In the genomic region with DNA sequence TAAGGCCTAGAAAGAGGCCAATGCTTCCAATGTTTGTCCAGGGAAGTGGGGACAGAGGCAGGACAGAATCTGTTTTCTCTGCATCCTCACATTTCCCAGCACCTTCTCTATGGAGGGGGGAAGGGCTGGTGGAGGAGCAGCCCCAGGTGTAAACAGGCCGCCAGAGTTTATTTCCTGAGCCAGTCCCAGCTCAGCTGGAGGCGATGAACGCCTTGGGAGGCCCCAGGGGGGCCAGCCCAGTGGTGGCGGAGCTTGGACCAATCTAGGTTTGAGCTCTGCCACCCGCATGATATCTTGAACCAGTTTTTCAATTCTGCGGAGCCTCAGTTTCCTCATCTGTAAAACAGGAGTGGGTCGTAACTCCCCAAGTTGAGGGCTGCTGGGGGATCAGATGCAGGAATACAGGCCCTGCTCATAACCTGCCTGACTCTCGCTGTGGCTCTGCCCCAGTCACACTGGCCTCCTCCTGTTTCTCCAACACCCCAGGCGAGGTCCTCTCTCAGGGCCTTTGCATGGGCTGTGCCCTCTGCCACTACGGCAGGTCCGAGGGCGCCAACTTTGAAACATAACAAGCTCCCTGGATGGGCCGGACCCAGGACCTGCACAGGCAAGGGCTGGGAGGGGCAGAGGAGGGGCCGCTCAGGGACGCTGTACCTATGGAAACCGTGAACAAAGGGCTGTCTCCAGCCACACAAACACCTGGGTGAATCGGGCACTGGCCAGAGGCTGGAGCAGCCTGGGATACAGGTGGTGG, we compare ENCODE assay signal across 8 cellular contexts. TPM values are rescaled to one million over a fixed set of nuclear protein-coding genes. Genes with fewer than 3 reads are reported as not detected.
DNase-seq lines count a peak whose midpoint lies in the region; ATAC-seq and TF ChIP-seq lines count a peak whose summit lies in the region.

No MANE protein-coding gene starts in this region.

- TF ChIP-seq POLR2A in adrenal gland (IDR thresholded peaks at IDR 0.05): no peak

- 67 to 88% (median 78%) methylated on average over 10 to 17 of the region's 17 CpGs for WGBS in adrenal gland, 4 donors

- H3K27ac ChIP-seq in HUES6 (ENCODE audit: low read depth, low read length) (no peak overlapping the region), muscle layer of duodenum (ENCODE audit: low read length) (peak overlapping the region; percentile 80), adrenal gland (no peak overlapping the region)

- ATAC-seq in HG03520 (IDR thresholded peaks at IDR 0.05; ENCODE audit: unreplicated experiment): no peak
- ATAC-seq in HG02623 (IDR thresholded peaks at IDR 0.05; ENCODE audit: unreplicated experiment): no peak

- no peak for TF ChIP-seq CTCF in AG10803 (conservative IDR thresholded peaks at IDR 0.05; ENCODE audit: low read length)
- no peak for TF ChIP-seq CTCF in cardiac fibroblast (IDR thresholded peaks at IDR 0.05; ENCODE audit: low read depth, low read length)
- TF ChIP-seq CTCF in adrenal gland (IDR thresholded peaks at IDR 0.05): no peak

- DNase-seq in AG10803 (ENCODE audit: low read depth) (no peak), cardiac fibroblast (ENCODE audit: low read depth in 2 of 2) (no peak), CD1c-positive myeloid dendritic cell (ENCODE audit: extremely low spot score) (no peak), adrenal gland (no peak)

- H3K9ac ChIP-seq in HUES6 (ENCODE audit: low read length): peak overlapping the region; percentile 32

- H3K9me3 ChIP-seq in HUES6 (ENCODE audit: control insufficient read depth, insufficient read depth, low read depth, low read length): no peaks in the 10 kb centered on the region
- H3K9me3 ChIP-seq in muscle layer of duodenum (ENCODE audit: control insufficient read depth in 1 of 2, low read length in 2 of 2): no peaks in the 10 kb centered on the region
- no peaks in the 10 kb centered on the region for H3K9me3 ChIP-seq in adrenal gland (replicated peaks in 1 of 3)

- H3K36me3 ChIP-seq in HUES6 (ENCODE audit: control insufficient read depth, insufficient read depth, low read length) (no peaks in the 10 kb centered on the region), muscle layer of duodenum (ENCODE audit: control insufficient read depth in 1 of 2, insufficient read depth in 2 of 2, low read length in 2 of 2) (no peaks in the 10 kb centered on the region), adrenal gland (replicated peaks in 1 of 2) (no peaks in the 10 kb centered on the region)

- H3K4me3 ChIP-seq in AG10803 (ENCODE audit: low read length) (peak overlapping the region; percentile 79), HUES6 (ENCODE audit: low read depth, low read length) (peak overlapping the region; percentile 75), cardiac fibroblast (replicated peaks in 1 of 2; ENCODE audit: low read depth in 2 of 2, low read length in 2 of 2) (peak overlapping the region; percentile 91 to 92), muscle layer of duodenum (ENCODE audit: low read depth in 1 of 2, low read length in 2 of 2) (peak overlapping the region; percentile 79 to 83), adrenal gland (peak overlapping the region in 1 of 4 donors; percentile 65)

- intact Hi-C loops in adrenal gland (cut with DNase I): no loop called here

- H3K27me3 ChIP-seq in HUES6 (ENCODE audit: control insufficient read depth, insufficient read depth, low read length) (peaks cover 11% of the 10 kb centered on the region), muscle layer of duodenum (ENCODE audit: low read depth, low read length) (peaks cover 3% of the 10 kb centered on the region), adrenal gland (no peaks in the 10 kb centered on the region)

- peaks cover 23% of the 10 kb centered on the region for H3K4me1 ChIP-seq in HUES6 (ENCODE audit: control insufficient read depth, insufficient read depth, low read length)
- H3K4me1 ChIP-seq in muscle layer of duodenum (ENCODE audit: control insufficient read depth in 1 of 2, insufficient read depth in 2 of 2, low read length in 2 of 2): peaks cover 4 to 40% of the 10 kb centered on the region in 2 donors
- H3K4me1 ChIP-seq in adrenal gland (replicated peaks in 1 of 2): peaks cover 10 to 19% of the 10 kb centered on the region in 2 donors

RNA-seq across cellular contexts. Expression of a gene that starts 1.1 kb away (rescaled TPM):
- total RNA-seq in adrenal gland: 1 to 10 TPM; 3.9 to 8.1 (median 5.5) TPM
- 10 to 100 TPM in 1 of 3 donors, 1 to 10 TPM in 2; 2.6 to 13.8 (median 5.8) TPM for polyA plus RNA-seq in adrenal gland

RNA-seq across cellular contexts. Expression of a gene that starts 29.7 kb away (rescaled TPM):
- 100 to 1,000 TPM in 2 of 8 donors, 10 to 100 TPM in 6; 52.1 to 159 (median 74.7) TPM for total RNA-seq in adrenal gland
- polyA plus RNA-seq in adrenal gland: 10 to 100 TPM; 35.9 to 86.9 (median 76.1) TPM
